Comparison of ENCODE assay signal across 8 cellular contexts in the genomic region with DNA sequence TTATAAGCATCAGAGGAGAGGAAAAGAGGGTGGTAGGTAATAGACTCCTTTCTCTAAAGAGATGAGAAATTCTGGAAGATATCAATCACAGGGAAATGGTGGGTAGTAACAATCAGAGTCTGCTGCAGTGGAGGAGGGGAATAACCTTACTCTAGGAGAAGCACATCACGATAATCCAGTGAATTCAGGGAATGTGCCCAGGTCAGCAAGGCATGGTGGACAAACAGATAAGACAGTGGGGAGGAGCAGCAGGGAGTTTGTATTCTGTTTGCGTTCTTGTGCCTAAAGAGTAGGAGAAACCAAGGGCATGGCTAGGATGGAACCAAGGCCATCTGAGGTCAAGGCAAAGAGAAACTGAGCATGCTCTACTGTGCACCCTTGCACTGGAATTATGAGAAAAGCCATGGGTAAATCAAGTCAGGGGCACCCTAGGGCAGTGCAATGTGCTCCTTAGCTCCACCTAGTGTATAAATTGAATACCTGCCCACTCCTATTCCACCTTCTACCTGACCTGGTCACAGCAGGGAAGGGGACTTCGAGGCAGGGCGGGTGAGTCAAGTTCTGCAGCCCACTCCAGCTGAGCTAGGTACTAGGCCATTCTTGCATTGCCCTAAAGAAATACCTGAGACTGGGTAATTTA. TPM values are rescaled to one million over a fixed set of nuclear protein-coding genes. Genes with fewer than 3 reads are reported as not detected.
A peak's percentile ranks its signal among the peaks of the same experiment; 100 is the strongest.
DNase-seq lines count a peak whose midpoint lies in the region; ATAC-seq and TF ChIP-seq lines count a peak whose summit lies in the region.

No MANE protein-coding gene starts in this region.

- H3K4me3 Mint-ChIP-seq in activated CD8-positive, alpha-beta T cell treated with anti-CD3 and anti-CD28 coated beads, Interleukin-2, amount 10 ng/mL, durations not matched to agents 7 days and 5 days, result no peak overlapping the region

- H3K27ac Mint-ChIP-seq in activated CD8-positive, alpha-beta T cell treated with anti-CD3 and anti-CD28 coated beads, Interleukin-2, amount 10 ng/mL, durations not matched to agents 7 days and 5 days, result no peak overlapping the region

- peaks cover 37% of the 10 kb centered on the region for H3K36me3 Mint-ChIP-seq in activated CD8-positive, alpha-beta T cell treated with anti-CD3 and anti-CD28 coated beads, Interleukin-2, amount 10 ng/mL, durations not matched to agents 7 days and 5 days (ENCODE audit: low read depth)

- CTCF ChIA-PET in GM10248 (lab: Yijun Ruan, JAX), result interaction anchor here (0.7 to 2.9 kb wide), 14 partner anchors 8 to 129 kb away, joined by 3 to 12 read pairs (median 4); no protein-coding TSS in a partner anchor
- CTCF ChIA-PET in activated CD8-positive, alpha-beta T cell treated with anti-CD3 and anti-CD28 coated beads, Interleukin-2, amount 10 ng/mL, durations not matched to agents 7 days and 5 days (lab: Charles Lee), result interaction anchor here (0.9 to 4.2 kb wide), 9 partner anchors 10 to 113 kb away, joined by 3 to 17 read pairs (median 4); no protein-coding TSS in a partner anchor

- H3K4me1 Mint-ChIP-seq in activated CD8-positive, alpha-beta T cell treated with anti-CD3 and anti-CD28 coated beads, Interleukin-2, amount 10 ng/mL, durations not matched to agents 7 days and 5 days (ENCODE audit: low read depth), result peaks cover 7% of the 10 kb centered on the region

- POLR2A ChIA-PET in GM10248 (lab: Yijun Ruan, JAX), result no interaction called here
- POLR2A ChIA-PET in activated CD8-positive, alpha-beta T cell treated with anti-CD3 and anti-CD28 coated beads, Interleukin-2, amount 10 ng/mL, durations not matched to agents 7 days and 5 days (lab: Charles Lee), result no interaction called here

- TF ChIP-seq CTCF in GM10248 (IDR thresholded peaks at IDR 0.05; ENCODE audit: control extremely low read depth, extremely low read depth, low read depth, missing control alignments), result peak; percentile 36

- H3K27me3 Mint-ChIP-seq in activated CD8-positive, alpha-beta T cell treated with anti-CD3 and anti-CD28 coated beads, Interleukin-2, amount 10 ng/mL, durations not matched to agents 7 days and 5 days (ENCODE audit: low read depth), result no peaks in the 10 kb centered on the region

- ATAC-seq in HG02642 (IDR thresholded peaks at IDR 0.05; ENCODE audit: poor library complexity, unreplicated experiment), result peak; percentile 66
- ATAC-seq in activated CD8-positive, alpha-beta T cell treated with anti-CD3 and anti-CD28 coated beads, Interleukin-2, amount 10 ng/mL, durations not matched to agents 7 days and 5 days, result peak; percentile 61

- H3K9me3 Mint-ChIP-seq in activated CD8-positive, alpha-beta T cell treated with anti-CD3 and anti-CD28 coated beads, Interleukin-2, amount 10 ng/mL, durations not matched to agents 7 days and 5 days (ENCODE audit: insufficient read depth), result no peaks in the 10 kb centered on the region

- no peak for DNase-seq in GM10248 (ENCODE audit: extremely low spot score)
- no peak for DNase-seq in activated CD8-positive, alpha-beta T cell treated with anti-CD3 and anti-CD28 coated beads, Interleukin-2, amount 10 ng/mL, durations not matched to agents 7 days and 5 days
- peak; percentile 5 for DNase-seq in lung microvascular endothelial cell (ENCODE audit: low read depth in 2 of 2)
- no peak for DNase-seq in hypothalamus (lab: John Stamatoyannopoulos, UW)
- no peak for DNase-seq in NCI-H1092 treated with DMSO at 0.1 percent for 48 hours (lab: John Stamatoyannopoulos, UW)
- no peak for DNase-seq in amygdala (lab: John Stamatoyannopoulos, UW)
- DNase-seq in GDM1 (lab: John Stamatoyannopoulos, UW), result no peak

RNA-seq across cellular contexts. Expression of a gene that starts 31.6 kb away (rescaled TPM):
- 10 to 100 TPM; 47.1 to 51.8 TPM for total RNA-seq in activated CD8-positive, alpha-beta T cell treated with anti-CD3 and anti-CD28 coated beads, Interleukin-2, amount 10 ng/mL, durations not matched to agents 7 days and 5 days
- under 0.01 TPM in 1 of 2 replicates, not detected in the other for total RNA-seq in lung microvascular endothelial cell

Comparison
In these comparisons a context has a peak if more than half of its experiments do, and no peak if none do; other contexts are left out.
1. DNase-seq: peak in lung microvascular endothelial cell (2 of 2); none in GM10248 (single experiment), activated CD8-positive, alpha-beta T cell treated with anti-CD3 and anti-CD28 coated beads, Interleukin-2, amount 10 ng/mL, durations not matched to agents 7 days and 5 days (single experiment), hypothalamus (0 of 51), NCI-H1092 treated with DMSO at 0.1 percent for 48 hours (single experiment), amygdala (0 of 56) and GDM1 (single experiment).
2. RNA of a gene that starts 31.6 kb away (total RNA-seq): 47.1 to 51.8 TPM in activated CD8-positive, alpha-beta T cell treated with anti-CD3 and anti-CD28 coated beads, Interleukin-2, amount 10 ng/mL, durations not matched to agents 7 days and 5 days; under 0.01 TPM in lung microvascular endothelial cell; every median in the first group is over 10 times any median in the second.